8 cellular contexts compared by ENCODE assay signal in genomic region chr11:834371-835316, GRCh38. TPM values are rescaled to one million over a fixed set of nuclear protein-coding genes. Genes with fewer than 3 reads are reported as not detected.
A peak's percentile ranks its signal among the peaks of the same experiment; 100 is the strongest.
DNase-seq lines count a peak whose midpoint lies in the region; ATAC-seq lines count a peak whose summit lies in the region.

No MANE protein-coding gene starts in this region.

- DNase-seq in activated CD4-positive, alpha-beta T cell treated with anti-CD3 and anti-CD28 coated beads, Interleukin-2, amount 10 ng/mL, durations not matched to agents 24 days and 14 days: no peak
- no peak for DNase-seq in activated CD4-positive, alpha-beta T cell treated with anti-CD3 and anti-CD28 coated beads, Interleukin-2, amount 50 U/mL, for 1 hour
- DNase-seq in adipocyte (ENCODE audit: low read depth) (peak; percentile 93), left ventricle myocardium superior (peak; percentile 89), NCI-H2196 (lab: John Stamatoyannopoulos, UW; ENCODE audit: unreplicated experiment) (no peak)

- intact Hi-C loops in activated CD4-positive, alpha-beta T cell treated with anti-CD3 and anti-CD28 coated beads, Interleukin-2, amount 10 ng/mL, durations not matched to agents 24 days and 14 days (cut with micrococcal nuclease): no loop called here
- intact Hi-C loops in left ventricle myocardium superior (cut with micrococcal nuclease): no loop called here

- H3K4me3 ChIP-seq in adipocyte (ENCODE audit: low read length): peak overlapping the region; percentile 87
- peak overlapping the region; percentile 92 for H3K4me3 ChIP-seq in skeletal muscle satellite cell (ENCODE audit: low read length)

- H3K27ac Mint-ChIP-seq in activated CD4-positive, alpha-beta T cell treated with anti-CD3 and anti-CD28 coated beads, Interleukin-2, amount 10 ng/mL, durations not matched to agents 24 days and 14 days: no peak overlapping the region

- peak overlapping the region; percentile 97 for H3K4me2 ChIP-seq in skeletal muscle satellite cell (ENCODE audit: low read length)

- no peaks in the 10 kb centered on the region for H3K27me3 ChIP-seq in adipocyte (replicated peaks; ENCODE audit: control insufficient read depth, insufficient read depth, low read length)
- no peaks in the 10 kb centered on the region for H3K27me3 ChIP-seq in skeletal muscle satellite cell (ENCODE audit: control insufficient read depth, insufficient read depth, low read length)

- H3K4me1 ChIP-seq in adipocyte (ENCODE audit: control insufficient read depth, insufficient read depth, low read length): peaks cover 45% of the 10 kb centered on the region
- H3K4me1 ChIP-seq in skeletal muscle satellite cell (ENCODE audit: control insufficient read depth, insufficient read depth, low read length): peaks cover 78% of the 10 kb centered on the region

- peaks cover 13% of the 10 kb centered on the region for H3K36me3 Mint-ChIP-seq in activated CD4-positive, alpha-beta T cell treated with anti-CD3 and anti-CD28 coated beads, Interleukin-2, amount 10 ng/mL, durations not matched to agents 24 days and 14 days (ENCODE audit: low read depth)

- ATAC-seq in left ventricle myocardium superior (peak; percentile 62), HG03039 (IDR thresholded peaks at IDR 0.05; ENCODE audit: unreplicated experiment) (no peak), HG03432 (IDR thresholded peaks at IDR 0.05; ENCODE audit: unreplicated experiment) (no peak)

- H3K36me3 ChIP-seq in adipocyte (ENCODE audit: control insufficient read depth, insufficient read depth, low read length, severe bottlenecking) (peaks cover 34% of the 10 kb centered on the region), skeletal muscle satellite cell (ENCODE audit: insufficient read depth, low read length) (peaks cover 38% of the 10 kb centered on the region)

- no peaks in the 10 kb centered on the region for H3K9me3 Mint-ChIP-seq in activated CD4-positive, alpha-beta T cell treated with anti-CD3 and anti-CD28 coated beads, Interleukin-2, amount 10 ng/mL, durations not matched to agents 24 days and 14 days

- peaks cover 21% of the 10 kb centered on the region for H3K27me3 Mint-ChIP-seq in activated CD4-positive, alpha-beta T cell treated with anti-CD3 and anti-CD28 coated beads, Interleukin-2, amount 10 ng/mL, durations not matched to agents 24 days and 14 days

- H3K9me3 ChIP-seq in adipocyte (ENCODE audit: control insufficient read depth, low read length): no peaks in the 10 kb centered on the region
- no peaks in the 10 kb centered on the region for H3K9me3 ChIP-seq in skeletal muscle satellite cell (replicated peaks; ENCODE audit: low read length)

- peak overlapping the region; percentile 74 for H3K4me3 Mint-ChIP-seq in activated CD4-positive, alpha-beta T cell treated with anti-CD3 and anti-CD28 coated beads, Interleukin-2, amount 10 ng/mL, durations not matched to agents 24 days and 14 days

- peak overlapping the region; percentile 92 for H3K9ac ChIP-seq in adipocyte (ENCODE audit: low read length)
- peak overlapping the region; percentile 97 for H3K9ac ChIP-seq in skeletal muscle satellite cell (ENCODE audit: low read depth, low read length)

- peaks cover 15% of the 10 kb centered on the region for H3K4me1 Mint-ChIP-seq in activated CD4-positive, alpha-beta T cell treated with anti-CD3 and anti-CD28 coated beads, Interleukin-2, amount 10 ng/mL, durations not matched to agents 24 days and 14 days

RNA-seq across cellular contexts. Expression of gene CD151, which starts 1.9 kb away (rescaled TPM):
- 81.0 and 87.3 TPM in 2 replicates for total RNA-seq in activated CD4-positive, alpha-beta T cell treated with anti-CD3 and anti-CD28 coated beads, Interleukin-2, amount 10 ng/mL, durations not matched to agents 24 days and 14 days
- 401 TPM for total RNA-seq in left ventricle myocardium superior
- 301 and 379 TPM in 2 replicates for total RNA-seq in skeletal muscle satellite cell (2012; rRNA removed)

RNA-seq across cellular contexts. Expression of gene CRACR2B, which starts 6.9 kb away (rescaled TPM):
- total RNA-seq in activated CD4-positive, alpha-beta T cell treated with anti-CD3 and anti-CD28 coated beads, Interleukin-2, amount 10 ng/mL, durations not matched to agents 24 days and 14 days: 1.5 and 3.0 TPM in 2 replicates
- 31.0 TPM for total RNA-seq in left ventricle myocardium superior
- total RNA-seq in skeletal muscle satellite cell (2012; rRNA removed): 4.1 and 6.8 TPM in 2 replicates

RNA-seq across cellular contexts. Expression of gene POLR2L, which starts 7.7 kb away (rescaled TPM):
- 113 and 117 TPM in 2 replicates for total RNA-seq in activated CD4-positive, alpha-beta T cell treated with anti-CD3 and anti-CD28 coated beads, Interleukin-2, amount 10 ng/mL, durations not matched to agents 24 days and 14 days
- 266 TPM for total RNA-seq in left ventricle myocardium superior
- 122 and 169 TPM in 2 replicates for total RNA-seq in skeletal muscle satellite cell (2012; rRNA removed)

RNA-seq across cellular contexts. Expression of gene TSPAN4, which starts 8.0 kb away (rescaled TPM):
- total RNA-seq in activated CD4-positive, alpha-beta T cell treated with anti-CD3 and anti-CD28 coated beads, Interleukin-2, amount 10 ng/mL, durations not matched to agents 24 days and 14 days: 14.8 and 15.1 TPM in 2 replicates
- 40.5 TPM for total RNA-seq in left ventricle myocardium superior
- total RNA-seq in skeletal muscle satellite cell (2012; rRNA removed): 120 and 175 TPM in 2 replicates

RNA-seq across cellular contexts. Expression of gene PNPLA2, which starts 15.9 kb away (rescaled TPM):
- total RNA-seq in activated CD4-positive, alpha-beta T cell treated with anti-CD3 and anti-CD28 coated beads, Interleukin-2, amount 10 ng/mL, durations not matched to agents 24 days and 14 days: 55.0 and 56.4 TPM in 2 replicates
- 321 TPM for total RNA-seq in left ventricle myocardium superior
- 35.0 and 39.8 TPM in 2 replicates for total RNA-seq in skeletal muscle satellite cell (2012; rRNA removed)

Comparison
In these comparisons a context has a peak if more than half of its experiments do, and no peak if none do; other contexts are left out.
1. DNase-seq: peak in adipocyte (single experiment) and left ventricle myocardium superior (single experiment); none in activated CD4-positive, alpha-beta T cell treated with anti-CD3 and anti-CD28 coated beads, Interleukin-2, amount 10 ng/mL, durations not matched to agents 24 days and 14 days (single experiment), activated CD4-positive, alpha-beta T cell treated with anti-CD3 and anti-CD28 coated beads, Interleukin-2, amount 50 U/mL, for 1 hour (single experiment) and NCI-H2196 (single experiment).